8 cellular contexts compared by ENCODE assay signal in the genomic region with DNA sequence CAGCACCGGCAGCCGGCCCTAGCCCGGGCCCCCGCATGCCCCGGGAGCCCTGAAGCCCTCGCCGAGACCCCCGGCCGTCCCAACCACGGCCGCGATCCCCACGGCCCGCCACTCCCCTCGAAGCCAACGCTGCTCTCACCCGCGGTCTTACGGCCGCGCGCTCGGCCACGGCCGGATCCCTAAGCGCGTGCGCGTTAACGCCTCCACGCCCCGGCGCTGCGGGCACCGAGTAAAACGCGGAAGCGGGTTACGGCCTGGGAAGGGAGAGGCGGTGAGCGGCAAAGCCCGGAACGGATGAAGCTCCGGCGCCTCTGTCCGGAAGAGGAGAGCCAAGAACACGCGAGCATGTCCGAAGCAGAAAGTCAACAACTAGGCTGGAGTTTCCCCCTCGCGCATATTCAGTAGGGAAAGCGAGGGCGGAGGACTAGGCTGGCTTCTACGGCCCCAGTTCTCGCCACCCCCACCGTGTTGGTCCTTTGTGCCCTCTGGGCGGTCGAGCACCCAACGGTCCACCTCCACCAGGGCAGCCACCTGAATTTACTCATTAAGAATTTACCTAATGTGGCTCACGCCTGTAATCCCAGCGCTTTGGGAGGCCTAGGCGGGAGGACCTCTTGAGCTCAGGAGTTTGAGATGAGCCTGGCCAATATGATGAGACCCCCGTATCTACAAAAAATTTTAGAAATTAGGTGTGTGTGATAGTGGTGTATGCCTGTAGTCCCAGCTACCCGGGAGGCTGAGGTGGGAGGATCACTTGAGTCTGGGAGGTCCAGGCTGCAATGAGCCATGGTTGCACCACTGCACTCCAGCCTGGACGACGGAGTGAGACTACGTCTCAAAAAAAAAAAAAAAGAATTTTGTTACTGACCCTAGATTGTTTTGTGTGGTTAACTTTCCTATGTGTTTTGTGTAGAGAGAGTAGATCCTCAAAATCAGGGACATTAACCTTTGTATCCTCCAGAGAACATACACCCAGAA. TPM values are rescaled to one million over a fixed set of nuclear protein-coding genes. Genes with fewer than 3 reads are reported as not detected.
DNase-seq lines count a peak whose midpoint lies in the region; ATAC-seq lines count a peak whose summit lies in the region.

A gene (minus strand): TSS at position 169 of the 978 bp plus-strand sequence. CDS start 1,177 bp downstream, outside the sequence.

- POLR2A ChIA-PET in CD4-positive, alpha-beta memory T cell (lab: Charles Lee; ENCODE audit: partially characterized antibody) = interaction anchor here (0.5 to 2.8 kb wide), 16 partner anchors 10 to 333 kb away, joined by 3 to 14 read pairs (median 5); a partner anchor contains a TSS
- POLR2A ChIA-PET in activated CD8-positive, alpha-beta memory T cell treated with anti-CD3 and anti-CD28 coated beads for 36 hours (lab: Charles Lee) = interaction anchor here (0.6 to 0.9 kb wide), 2 partner anchors 119 to 1904 kb away, joined by 3 read pairs; no protein-coding TSS in a partner anchor

- intact Hi-C loops in CD4-positive, alpha-beta memory T cell (cut with micrococcal nuclease) = loop anchor here (1.0 to 10.0 kb wide), 6 partner anchors 100 to 1359 kb away; a partner anchor contains a TSS

- H3K9me3 Mint-ChIP-seq in CD4-positive, alpha-beta memory T cell = no peaks in the 10 kb centered on the region

- CTCF ChIA-PET in CD4-positive, alpha-beta memory T cell (lab: Charles Lee; ENCODE audit: partially characterized antibody) = interaction anchor here (1.1 to 2.4 kb wide), 3 partner anchors 123 to 220 kb away, joined by 4 to 9 read pairs (median 9); a partner anchor contains a TSS
- CTCF ChIA-PET in activated CD8-positive, alpha-beta memory T cell treated with anti-CD3 and anti-CD28 coated beads for 36 hours (lab: Charles Lee) = interaction anchor here (0.6 kb wide), 1 partner anchor 166 kb away, joined by 4 read pairs; no protein-coding TSS in a partner anchor

- peak within 1 kb of the TSS; percentile 94 to 100 (median 96) for H3K4me3 Mint-ChIP-seq in CD4-positive, alpha-beta memory T cell

- DNase-seq in CD4-positive, alpha-beta memory T cell = peak; percentile 86 to 93 (median 89)
- peak; percentile 81 for DNase-seq in HS-27A (ENCODE audit: low read depth)
- DNase-seq in NOMO-1 (lab: John Stamatoyannopoulos, UW; ENCODE audit: unreplicated experiment in 2 of 2) = peak; percentile 90 to 92
- DNase-seq in effector memory CD4-positive, alpha-beta T cell = peak; percentile 79 to 85 (median 82)
- DNase-seq in medulla oblongata (ENCODE audit: extremely low spot score) = peak; percentile 93
- DNase-seq in stimulated activated CD8-positive, alpha-beta memory T cell treated with anti-CD3 and anti-CD28 coated beads, Interleukin-12 subunit alpha, Interleukin-12 subunit beta, amount 100 ng/mL, for 1 hour (ENCODE audit: low read depth) = peak; percentile 79

- H3K27me3 ChIP-seq in CD4-positive, alpha-beta memory T cell (ENCODE audit: insufficient read depth, low read length) = no peaks in the 10 kb centered on the region
- H3K27me3 ChIP-seq in effector memory CD4-positive, alpha-beta T cell (replicated peaks; ENCODE audit: control insufficient read depth, insufficient read depth, low read length, poor library complexity, severe bottlenecking) = no peaks in the 10 kb centered on the region

- H3K4me1 Mint-ChIP-seq in CD4-positive, alpha-beta memory T cell = peaks cover 26 to 42% (median 35%) of the 10 kb centered on the region in 4 donors

- no peaks in the 10 kb centered on the region for H3K9me3 ChIP-seq in CD4-positive, alpha-beta memory T cell (ENCODE audit: control insufficient read depth in 1 of 2, low read length in 2 of 2)
- H3K9me3 ChIP-seq in effector memory CD4-positive, alpha-beta T cell (ENCODE audit: control insufficient read depth, low read length) = no peaks in the 10 kb centered on the region

- H3K27me3 Mint-ChIP-seq in CD4-positive, alpha-beta memory T cell = peaks cover 0 to 2% of the 10 kb centered on the region in 2 donors

- peak within 1 kb of the TSS; percentile 77 for H3K27ac ChIP-seq in CD4-positive, alpha-beta memory T cell (ENCODE audit: low read depth, low read length)
- H3K27ac ChIP-seq in effector memory CD4-positive, alpha-beta T cell (ENCODE audit: insufficient read depth, low read length, poor library complexity, severe bottlenecking) = peak within 1 kb of the TSS; percentile 86

- peak within 1 kb of the TSS; percentile 95 to 99 (median 97) for H3K27ac Mint-ChIP-seq in CD4-positive, alpha-beta memory T cell

- H3K36me3 Mint-ChIP-seq in CD4-positive, alpha-beta memory T cell = peaks cover 8 to 29% of the 10 kb centered on the region in 2 donors

- peak; percentile 65 for ATAC-seq in GM19467 (IDR thresholded peaks at IDR 0.05; ENCODE audit: unreplicated experiment)

- H3K4me3 ChIP-seq in CD4-positive, alpha-beta memory T cell (ENCODE audit: low read length in 2 of 2) = peak within 1 kb of the TSS; percentile 79 to 92
- peak within 1 kb of the TSS; percentile 86 for H3K4me3 ChIP-seq in effector memory CD4-positive, alpha-beta T cell (ENCODE audit: insufficient read depth, low read depth, low read length, poor library complexity, severe bottlenecking)

- H3K36me3 ChIP-seq in CD4-positive, alpha-beta memory T cell (ENCODE audit: insufficient read depth, low read length) = no peaks in the 10 kb centered on the region
- no peaks in the 10 kb centered on the region for H3K36me3 ChIP-seq in effector memory CD4-positive, alpha-beta T cell (ENCODE audit: control insufficient read depth, insufficient read depth, low read length)

- H3K4me1 ChIP-seq in CD4-positive, alpha-beta memory T cell (ENCODE audit: insufficient read depth, low read length) = peaks cover 39% of the 10 kb centered on the region
- peaks cover 17% of the 10 kb centered on the region for H3K4me1 ChIP-seq in effector memory CD4-positive, alpha-beta T cell (ENCODE audit: control insufficient read depth, insufficient read depth, low read length, poor library complexity, severe bottlenecking)

RNA-seq across cellular contexts. Expression of the gene that starts here (rescaled TPM):
- 10 to 100 TPM; 63.3 to 69.7 TPM for total RNA-seq in CD4-positive, alpha-beta memory T cell
- 10 to 100 TPM; 13.3 to 17.0 TPM for polyA plus RNA-seq in CD4-positive, alpha-beta memory T cell
- total RNA-seq in activated CD8-positive, alpha-beta memory T cell treated with anti-CD3 and anti-CD28 coated beads for 36 hours = 10 to 100 TPM; 44.6 to 47.0 TPM

Comparison
In these comparisons a context has a peak if more than half of its experiments do, and no peak if none do; other contexts are left out.
1. Peak in every context shown above with its lines: DNase-seq, ATAC-seq, H3K4me3 ChIP-seq and H3K27ac ChIP-seq.